ENCODE assay signal across 2 cellular contexts in the genomic region with DNA sequence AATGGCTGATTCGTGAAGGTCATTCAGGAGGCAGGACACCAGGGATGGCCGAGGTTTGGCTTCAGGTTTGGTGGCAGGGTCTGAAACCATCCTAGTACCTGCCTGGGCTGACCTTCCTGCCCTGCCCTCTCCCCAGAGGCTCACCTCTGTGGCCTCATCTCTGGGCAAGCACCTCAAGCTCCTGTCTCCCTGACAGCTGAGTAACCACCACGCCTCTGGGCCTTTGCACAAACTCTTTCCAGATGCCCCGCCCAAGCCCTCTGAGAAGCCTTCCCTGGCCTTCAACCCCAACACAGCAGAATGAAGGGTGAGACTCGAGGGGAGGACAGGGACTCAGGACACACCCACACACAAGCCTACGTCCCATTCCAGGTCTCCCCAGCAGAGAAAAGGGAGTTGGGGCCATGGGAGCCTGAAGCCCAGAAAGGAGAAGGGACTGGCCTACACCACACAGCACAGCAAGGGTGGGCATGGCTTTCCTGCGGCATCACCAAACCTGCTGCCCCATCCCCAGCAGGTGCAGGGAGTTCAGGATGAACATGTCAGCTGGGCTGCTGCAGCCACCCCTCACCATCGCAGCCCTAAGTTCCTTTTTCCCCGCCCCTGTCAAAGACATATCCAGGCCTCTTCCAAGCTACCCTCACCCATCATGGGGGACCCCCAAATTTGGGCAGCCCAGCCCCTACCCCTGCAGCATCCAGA.
TF ChIP-seq lines count a peak whose summit lies in the region.

No MANE protein-coding gene starts in this region.

TF ChIP-seq in HEK293, 187 proteins besides CTCF, POLR2A, EP300 and RAD21:
- TF ChIP-seq KLF1 (tag by site-specific recombination; IDR thresholded peaks at IDR 0.05) (peak; percentile 54), ZNF221 (tag by site-specific recombination; IDR thresholded peaks at IDR 0.05; ENCODE audit: borderline replicate concordance) (no peak), ZFHX2 (tag by site-specific recombination; conservative IDR thresholded peaks at IDR 0.05) (peak; percentile 33; the same call in 1 of the 2 replicates), ZNF10 (tag by site-specific recombination; IDR thresholded peaks at IDR 0.05) (0 out of 2 replicates have a peak, but pooled peaks have one; percentile 14), ZNF623 (tag by site-specific recombination; IDR thresholded peaks at IDR 0.05) (peak; percentile 95), ZNF175 (tag by site-specific recombination; IDR thresholded peaks at IDR 0.05) (no peak), TRIM28 (IDR thresholded peaks at IDR 0.05; ENCODE audit: borderline replicate concordance, low read length) (no peak)
- TF ChIP-seq, protein P1, sequence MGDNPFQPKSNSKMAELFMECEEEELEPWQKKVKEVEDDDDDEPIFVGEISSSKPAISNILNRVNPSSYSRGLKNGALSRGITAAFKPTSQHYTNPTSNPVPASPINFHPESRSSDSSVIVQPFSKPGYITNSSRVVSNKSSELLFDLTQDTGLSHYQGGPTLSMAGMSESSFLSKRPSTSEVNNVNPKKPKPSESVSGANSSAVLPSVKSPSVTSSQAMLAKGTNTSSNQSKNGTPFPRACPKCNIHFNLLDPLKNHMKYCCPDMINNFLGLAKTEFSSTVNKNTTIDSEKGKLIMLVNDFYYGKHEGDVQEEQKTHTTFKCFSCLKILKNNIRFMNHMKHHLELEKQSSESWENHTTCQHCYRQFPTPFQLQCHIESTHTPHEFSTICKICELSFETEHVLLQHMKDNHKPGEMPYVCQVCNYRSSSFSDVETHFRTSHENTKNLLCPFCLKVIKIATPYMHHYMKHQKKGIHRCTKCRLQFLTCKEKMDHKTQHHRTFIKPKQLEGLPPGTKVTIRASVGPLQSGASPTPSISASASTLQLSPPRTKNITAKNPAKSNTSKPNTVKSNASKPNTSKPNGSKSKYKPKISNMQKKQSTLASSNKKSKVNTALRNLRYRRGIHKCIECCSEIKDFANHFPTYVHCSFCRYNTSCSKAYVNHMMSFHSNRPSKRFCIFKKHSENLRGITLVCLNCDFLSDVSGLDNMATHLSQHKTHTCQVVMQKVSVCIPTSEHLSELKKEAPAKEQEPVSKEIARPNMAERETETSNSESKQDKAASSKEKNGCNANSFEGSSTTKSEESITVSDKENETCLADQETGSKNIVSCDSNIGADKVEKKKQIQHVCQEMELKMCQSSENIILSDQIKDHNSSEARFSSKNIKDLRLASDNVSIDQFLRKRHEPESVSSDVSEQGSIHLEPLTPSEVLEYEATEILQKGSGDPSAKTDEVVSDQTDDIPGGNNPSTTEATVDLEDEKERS (tag by site-specific recombination; IDR thresholded peaks at IDR 0.05) = no peak
- TF ChIP-seq, protein P2, sequence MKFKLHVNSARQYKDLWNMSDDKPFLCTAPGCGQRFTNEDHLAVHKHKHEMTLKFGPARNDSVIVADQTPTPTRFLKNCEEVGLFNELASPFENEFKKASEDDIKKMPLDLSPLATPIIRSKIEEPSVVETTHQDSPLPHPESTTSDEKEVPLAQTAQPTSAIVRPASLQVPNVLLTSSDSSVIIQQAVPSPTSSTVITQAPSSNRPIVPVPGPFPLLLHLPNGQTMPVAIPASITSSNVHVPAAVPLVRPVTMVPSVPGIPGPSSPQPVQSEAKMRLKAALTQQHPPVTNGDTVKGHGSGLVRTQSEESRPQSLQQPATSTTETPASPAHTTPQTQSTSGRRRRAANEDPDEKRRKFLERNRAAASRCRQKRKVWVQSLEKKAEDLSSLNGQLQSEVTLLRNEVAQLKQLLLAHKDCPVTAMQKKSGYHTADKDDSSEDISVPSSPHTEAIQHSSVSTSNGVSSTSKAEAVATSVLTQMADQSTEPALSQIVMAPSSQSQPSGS (tag by site-specific recombination; IDR thresholded peaks at IDR 0.05; ENCODE audit: low read depth) = no peak
TF ChIP-seq in HEK293: peak in this region for 4.

TF ChIP-seq in endothelial cell of umbilical vein, 7 proteins besides CTCF, POLR2A, EP300 and RAD21:
- no peak for TF ChIP-seq GATA2 (IDR thresholded peaks at IDR 0.05; ENCODE audit: insufficient read depth, insufficient read length, low read depth, low read length)
- peak; percentile 56 for TF ChIP-seq EZH2 (IDR thresholded peaks at IDR 0.05; ENCODE audit: borderline replicate concordance, low read depth, low read length, severe bottlenecking)
